ENCODE assay signal across 22 cellular contexts in genomic region chr11:91243065-91243464, GRCh38.
A peak's percentile ranks its signal among the peaks of the same experiment; 100 is the strongest.
DNase-seq lines count a peak whose midpoint lies in the region; ATAC-seq, FAIRE-seq and TF ChIP-seq lines count a peak whose summit lies in the region.
"Had no signal": no experiment of that assay in that cellular context is flagged by ENCODE, and none has a peak within 500 bp of the region (broad histone marks: within the 10 kb centered on the region; RNA-seq: fewer than 3 reads in every experiment).

No MANE protein-coding gene starts in this region.

- H3K4me1 ChIP-seq in adipocyte (ENCODE audit: control insufficient read depth, insufficient read depth, low read length) (peaks cover 15% of the 10 kb centered on the region), H9 (ENCODE audit: insufficient read depth, low read length) (0 out of 2 replicates have a peak, but pooled peaks cover 4% of the 10 kb centered on the region)
- H3K4me1 ChIP-seq: SJCRH30 had no signal

- peak; percentile 33 for FAIRE-seq in GM12892 (lab: Jason Lieb, UNC)
- FAIRE-seq: A204.1, HepG2 had no signal

- no peaks in the 10 kb centered on the region for H3K23me2 ChIP-seq in H9 (ENCODE audit: insufficient read length, low read depth, low read length, poor library complexity, severe bottlenecking)

- H3K4me1 Mint-ChIP-seq in H9 = peaks cover 14 to 15% of the 10 kb centered on the region in 2 experiments

- H3K9me3 Mint-ChIP-seq in H9 = no peaks in the 10 kb centered on the region
- H3K9me3 Mint-ChIP-seq: CD4-positive, alpha-beta T cell had no signal

- ATAC-seq in GM21529 (IDR thresholded peaks at IDR 0.05; ENCODE audit: unreplicated experiment) (no peak), GM21381 (IDR thresholded peaks at IDR 0.05; ENCODE audit: unreplicated experiment) (no peak), GM18505 (IDR thresholded peaks at IDR 0.05; ENCODE audit: unreplicated experiment) (no peak)
- ATAC-seq: HepG2 had no signal

- no peak overlapping the region for H3K18ac ChIP-seq in H9 (ENCODE audit: insufficient read length, low read depth, low read length)

- H3K79me1 ChIP-seq in H9 (ENCODE audit: insufficient read depth, low read depth, low read length, poor library complexity, severe bottlenecking) = no peaks in the 10 kb centered on the region

- no peak overlapping the region for H4K8ac ChIP-seq in H9 (replicated peaks; ENCODE audit: insufficient read length, low read depth, low read length)

- no peak overlapping the region for H2BK20ac ChIP-seq in H9 (ENCODE audit: low read depth, low read length, poor library complexity, severe bottlenecking)

- H3K4me2 ChIP-seq in H9 (ENCODE audit: insufficient read depth, insufficient read length, low read length) = no peak overlapping the region

- H3K27ac Mint-ChIP-seq in H9 = no peak overlapping the region
- H3K27ac Mint-ChIP-seq: CD4-positive, alpha-beta T cell had no signal

- H3K23ac ChIP-seq in H9 (ENCODE audit: insufficient read length, low read depth, low read length) = no peak overlapping the region

- no peak overlapping the region for H2BK12ac ChIP-seq in H9 (ENCODE audit: insufficient read length, low read depth, low read length)

- H3K4me3 Mint-ChIP-seq in H9 = no peak overlapping the region
- H3K4me3 Mint-ChIP-seq: CD4-positive, alpha-beta T cell had no signal

- H3K79me2 ChIP-seq in H9 (ENCODE audit: insufficient read depth, low read length) = no peaks in the 10 kb centered on the region

- no peak overlapping the region for H4K5ac ChIP-seq in H9 (ENCODE audit: insufficient read length, low read depth, low read length)

- H3K27me3 Mint-ChIP-seq in H9 (ENCODE audit: low read depth) = no peaks in the 10 kb centered on the region
- H3K27me3 Mint-ChIP-seq: CD4-positive, alpha-beta T cell had no signal

- no peak overlapping the region for H3K27ac ChIP-seq in H9 (ENCODE audit: insufficient read length, low read depth, low read length)
- H3K27ac ChIP-seq: SJCRH30 had no signal

- H3K4ac ChIP-seq in H9 (ENCODE audit: low read depth, low read length) = no peak overlapping the region

- no peaks in the 10 kb centered on the region for H3K36me3 ChIP-seq in adipocyte (ENCODE audit: control insufficient read depth, insufficient read depth, low read length, severe bottlenecking)
- H3K36me3 ChIP-seq: SJCRH30 had no signal

- no CpG with 5 or more reads among the region's 3 CpGs for WGBS in H9 (ENCODE audit: extremely low coverage, insufficient read length, low lambda C conversion rate)

- no peak overlapping the region for H2AK5ac ChIP-seq in H9 (ENCODE audit: insufficient read length, low read length)

- H2BK5ac ChIP-seq in H9 (ENCODE audit: insufficient read length, low read length) = no peak overlapping the region

- no peak for TF ChIP-seq CTCF in H9 (conservative IDR thresholded peaks at IDR 0.05)

- H3K9ac ChIP-seq in adipocyte (ENCODE audit: low read length) (no peak overlapping the region), H9 (ENCODE audit: extremely low read depth, insufficient read length, low read length) (no peak overlapping the region)

- no peak overlapping the region for H4K91ac ChIP-seq in H9 (ENCODE audit: insufficient read length, low read depth, low read length)

- H3K27me3 ChIP-seq in adipocyte (replicated peaks; ENCODE audit: control insufficient read depth, insufficient read depth, low read length) (no peaks in the 10 kb centered on the region), H9 (ENCODE audit: insufficient read depth, low read length) (no peaks in the 10 kb centered on the region)
- H3K27me3 ChIP-seq: SJCRH30 had no signal

- H2AFZ ChIP-seq in H9 (ENCODE audit: low read length) = no peak overlapping the region

- H3K36me3 Mint-ChIP-seq in H9 (ENCODE audit: insufficient read depth in 1 of 3, low read depth in 3 of 3) = no peaks in the 10 kb centered on the region

- no peak overlapping the region for H3K56ac ChIP-seq in H9 (ENCODE audit: insufficient read length, low read depth, low read length)

- H2BK120ac ChIP-seq in H9 (ENCODE audit: low read depth, low read length, poor library complexity, severe bottlenecking) = no peak overlapping the region

- H3T11ph ChIP-seq in H9 (ENCODE audit: low read length) = no peak overlapping the region

- H4K20me1 ChIP-seq in H9 (ENCODE audit: control insufficient read depth, insufficient read depth, insufficient read length) = no peaks in the 10 kb centered on the region

- no peak overlapping the region for H2BK15ac ChIP-seq in H9 (ENCODE audit: low read depth, low read length)

- H3K14ac ChIP-seq in H9 (ENCODE audit: insufficient read depth, low read length) = no peak overlapping the region

- no peak for DNase-seq in GM12892 (ENCODE audit: insufficient read length)
- peak; percentile 28 for DNase-seq in MV-4-11 (lab: John Stamatoyannopoulos, UW)
- peak; percentile 2 for DNase-seq in adipocyte (ENCODE audit: low read depth)
- peak; percentile 9 for DNase-seq in iris pigment epithelial cell (ENCODE audit: low read depth)
- DNase-seq in H9 = no peak
- DNase-seq: Caco-2; CD4-positive, alpha-beta T cell; GDM1; GOT3; KG1; NCI-H1048; NCI-H1436; NCI-H2029; NCI-H2171; NCI-H446; NK-92 treated with Interleukin-12 subunit alpha and Interleukin-12 subunit beta, amount 100 ng/mL, for 24 hours; SJCRH30 had no signal

- TF ChIP-seq POLR2A in GM12892 (IDR thresholded peaks at IDR 0.05; ENCODE audit: low read depth, low read length) = no peak
- TF ChIP-seq POLR2A in GM18505 (IDR thresholded peaks at IDR 0.05; ENCODE audit: borderline replicate concordance, extremely low read depth, insufficient read depth, insufficient read length) = no peak

- H3K9me3 ChIP-seq in adipocyte (ENCODE audit: control insufficient read depth, low read length) = no peaks in the 10 kb centered on the region
- no peaks in the 10 kb centered on the region for H3K9me3 ChIP-seq in H9 (ENCODE audit: control insufficient read depth, low read depth, low read length)
- H3K9me3 ChIP-seq: Caco-2, SJCRH30 had no signal

- H3K4me3 ChIP-seq in adipocyte (ENCODE audit: low read length) = no peak overlapping the region
- H3K4me3 ChIP-seq: SJCRH30 had no signal

Comparison
In these comparisons a context has a peak if more than half of its experiments do, and no peak if none do; other contexts are left out.
1. DNase-seq: peak in MV-4-11 (single experiment), adipocyte (single experiment) and iris pigment epithelial cell (single experiment); none in GM12892 (single experiment) and H9 (single experiment).